In genomic region chr16:1941924-1942809, GRCh38 we compare ENCODE assay signal across 6 cellular contexts. TPM values are rescaled to one million over a fixed set of nuclear protein-coding genes. Genes with fewer than 3 reads are reported as not detected.
DNase-seq lines count a peak whose midpoint lies in the region; ATAC-seq, FAIRE-seq and TF ChIP-seq lines count a peak whose summit lies in the region.

No MANE protein-coding gene starts in this region.

- no peaks in the 10 kb centered on the region for H3K36me3 Mint-ChIP-seq in IgD-negative memory B cell
- no peaks in the 10 kb centered on the region for H3K36me3 Mint-ChIP-seq in natural killer cell treated with Interleukin-12 subunit alpha and Interleukin-12 subunit beta and Interleukin-15 and Interleukin-18, amount 100 ng/mL, for 72 hours

- no peak for TF ChIP-seq POLR2A in K562 (conservative IDR thresholded peaks at IDR 0.05)

- no peak for TF ChIP-seq CTCF in K562 (IDR thresholded peaks at IDR 0.05 in 2 of 3, conservative IDR thresholded peaks at IDR 0.05 in 1 of 3; ENCODE audit: insufficient read depth in 2 of 3, low read depth in 1 of 3, low read length in 3 of 3)
- no peak for TF ChIP-seq CTCF in GM13977 (IDR thresholded peaks at IDR 0.05; ENCODE audit: extremely low read depth, insufficient read depth, missing control alignments)

- TF ChIP-seq RAD21 in K562 (CRISPR knock-in tag; conservative IDR thresholded peaks at IDR 0.05 in 1 of 2, IDR thresholded peaks at IDR 0.05 in 1 of 2), result no peak

- 8% methylated on average over 17 of the region's 17 CpGs for whole genome bisulfite sequencing in K562 (ENCODE audit: insufficient coverage, low coverage, missing lambda C conversion rate)

- H3K4me3 ChIP-seq in K562, result peak overlapping the region; percentile 78

- peaks cover 2 to 7% (median 5%) of the 10 kb centered on the region in 3 donors for H3K4me1 Mint-ChIP-seq in IgD-negative memory B cell
- H3K4me1 Mint-ChIP-seq in natural killer cell treated with Interleukin-12 subunit alpha and Interleukin-12 subunit beta and Interleukin-15 and Interleukin-18, amount 100 ng/mL, for 72 hours (ENCODE audit: low read depth in 2 of 2), result peaks cover 13 to 23% of the 10 kb centered on the region in 2 donors

- H3K27ac Mint-ChIP-seq in IgD-negative memory B cell, result peak overlapping the region in 1 of 3 donors; percentile 67
- peak overlapping the region; percentile 77 to 88 for H3K27ac Mint-ChIP-seq in natural killer cell treated with Interleukin-12 subunit alpha and Interleukin-12 subunit beta and Interleukin-15 and Interleukin-18, amount 100 ng/mL, for 72 hours

- H4K20me1 ChIP-seq in K562 (replicated peaks; ENCODE audit: control insufficient read depth, insufficient read depth, low read length), result peaks cover 7% of the 10 kb centered on the region

- ATAC-seq in K562 (peak; percentile 34), GM19455 (IDR thresholded peaks at IDR 0.05; ENCODE audit: unreplicated experiment) (no peak)
- no peak for ATAC-seq in natural killer cell treated with Interleukin-12 subunit alpha and Interleukin-12 subunit beta and Interleukin-15 and Interleukin-18, amount 100 ng/mL, for 72 hours

- peaks cover 20% of the 10 kb centered on the region for H3K79me2 ChIP-seq in K562 (ENCODE audit: control insufficient read depth, insufficient read depth, low read length)

- CTCF ChIA-PET in K562 (lab: Yijun Ruan, JAX; ENCODE audit: low intra/inter-chr PET ratio), result no interaction called here

- peak overlapping the region; percentile 63 to 91 for H3K9ac ChIP-seq in K562 (ENCODE audit: insufficient read depth in 1 of 2, low read depth in 2 of 2, low read length in 2 of 2)

- TF ChIP-seq EP300 in K562 (IDR thresholded peaks at IDR 0.05; ENCODE audit: low read length), result peak; percentile 53

- FAIRE-seq in K562 (lab: Jason Lieb, UNC), result peak; percentile 59

- H3K36me3 ChIP-seq in K562 (ENCODE audit: control insufficient read depth, insufficient read depth, low read length), result peaks cover 34% of the 10 kb centered on the region; the same call in 2 of the 3 replicates

- BruUV-seq in K562 (replicated peaks; lab: Mats Ljungman, UMichigan), result TSS peak; percentile 77

- H3K4me1 ChIP-seq in K562 (replicated peaks in 1 of 2; ENCODE audit: control insufficient read depth in 2 of 2, insufficient read depth in 2 of 2, low read length in 2 of 2), result peaks cover 29 to 74% of the 10 kb centered on the region in 2 experiments

- no peaks in the 10 kb centered on the region for H3K27me3 ChIP-seq in K562 (ENCODE audit: control insufficient read depth in 2 of 2, insufficient read depth in 2 of 2, low read length in 2 of 2)

- in situ Hi-C loops in K562 (cut with MboI), result no loop called here
- in situ Hi-C loops in GM13977 (cut with MboI; ENCODE audit: low pct_unique_long_range_greater_than_20kb, low sequenced_read_pairs, unreplicated experiment), result no loop called here

- H3K27me3 Mint-ChIP-seq in IgD-negative memory B cell, result no peaks in the 10 kb centered on the region
- H3K27me3 Mint-ChIP-seq in natural killer cell treated with Interleukin-12 subunit alpha and Interleukin-12 subunit beta and Interleukin-15 and Interleukin-18, amount 100 ng/mL, for 72 hours, result no peaks in the 10 kb centered on the region

- intact Hi-C loops in K562 (cut with micrococcal nuclease), result loop anchor here (2.0 kb wide), 1 partner anchor 23 kb away; the partner anchor contains the start of gene RPS2

- DNase-seq in K562 (ENCODE audit: extremely low read depth in 1 of 4, low spot score in 3 of 4) (peak; percentile 38 to 85 (median 58)), DMS 273 (lab: John Stamatoyannopoulos, UW; ENCODE audit: unreplicated experiment) (no peak), GM13977 (ENCODE audit: low spot score) (no peak)
- DNase-seq in natural killer cell treated with Interleukin-12 subunit alpha and Interleukin-12 subunit beta and Interleukin-15 and Interleukin-18, amount 100 ng/mL, for 72 hours (ENCODE audit: low spot score), result no peak

- peaks cover 8% of the 10 kb centered on the region for H3K9me1 ChIP-seq in K562 (ENCODE audit: control insufficient read depth, insufficient read depth, low read length)

- H2AFZ ChIP-seq in K562 (ENCODE audit: low read depth, low read length), result peak overlapping the region; percentile 75

- POLR2A ChIA-PET in K562 (lab: Yijun Ruan, JAX), result interaction anchor here (1.0 to 1.5 kb wide), 6 partner anchors 10 to 212 kb away, joined by 3 to 7 read pairs (median 4); partner anchors contain the start of genes EME2, MRPS34 and RPS2

- H3K4me2 ChIP-seq in K562 (ENCODE audit: insufficient read depth, low read length), result peak overlapping the region; percentile 84

- H3K4me3 Mint-ChIP-seq in IgD-negative memory B cell, result peak overlapping the region; percentile 88 to 94 (median 93)
- H3K4me3 Mint-ChIP-seq in natural killer cell treated with Interleukin-12 subunit alpha and Interleukin-12 subunit beta and Interleukin-15 and Interleukin-18, amount 100 ng/mL, for 72 hours, result peak overlapping the region; percentile 87

- H3K9me3 Mint-ChIP-seq in IgD-negative memory B cell, result peaks cover 0 to 1% (median 0%) of the 10 kb centered on the region in 3 donors
- no peaks in the 10 kb centered on the region for H3K9me3 Mint-ChIP-seq in natural killer cell treated with Interleukin-12 subunit alpha and Interleukin-12 subunit beta and Interleukin-15 and Interleukin-18, amount 100 ng/mL, for 72 hours

- H3K9me3 ChIP-seq in K562 (replicated peaks; ENCODE audit: control insufficient read depth, insufficient read depth, low read depth, low read length), result no peaks in the 10 kb centered on the region

- H3K27ac ChIP-seq in K562 (ENCODE audit: extremely low read depth, low read depth, low read length), result peak overlapping the region; percentile 51

RNA-seq across cellular contexts. Expression of gene MSRB1, which starts 0.8 kb away (rescaled TPM):
- polyA plus RNA-seq in IgD-negative memory B cell, result 17.2 TPM
- 12.4 and 30.9 TPM in 2 replicates for total RNA-seq in K562 (2011; cell fraction: chromatin; rRNA removed; ENCODE audit: low replicate concordance)
- total RNA-seq in K562 (2011; cell fraction: nucleolus; rRNA removed), result 33.7 and 34.3 TPM in 2 replicates
- total RNA-seq in K562 (2011; cell fraction: nucleoplasm; rRNA removed), result 21.2 and 21.5 TPM in 2 replicates
- 21.3 and 24.6 TPM in 2 replicates for total RNA-seq in K562 (2014; rRNA removed)
- total RNA-seq in K562 (2014; rRNA removed; fragmentation: Illumina TruSeq; extraction: Trizol), result 7.6 and 10.0 TPM in 2 replicates
- 22.6 and 25.7 TPM in 2 replicates for total RNA-seq in K562 (2015; rRNA removed; fragmentation: Illumina TruSeq; extraction: Trizol)
- 28.6 and 29.5 TPM in 2 replicates for total RNA-seq in K562 (2021)
- 33.7 and 38.5 TPM in 2 replicates for polyA plus RNA-seq in K562 (2011; rRNA removed)
- 47.8 and 79.5 TPM in 2 replicates for polyA plus RNA-seq in K562 (2011; cell fraction: cytosol; rRNA removed)
- 23.0 and 23.2 TPM in 2 replicates for polyA plus RNA-seq in K562 (2011; cell fraction: nucleus; rRNA removed)
- 41.0 and 47.9 TPM in 2 replicates for polyA plus RNA-seq in K562 (2012)
- 30.7 and 32.4 TPM in 2 replicates for polyA plus RNA-seq in K562 (2014; fragmentation: Illumina TruSeq; extraction: Trizol)
- 10 to 100 TPM in 1 of 2 experiments, 1 to 10 TPM in 1; 5.4 to 15.3 TPM for polyA plus RNA-seq in K562 (2014; fragmentation: Nextera tagmentation; extraction: Ambion mirVana)
- polyA plus RNA-seq in K562 (2014; rRNA removed), result 31.8 and 39.6 TPM in 2 replicates
- polyA minus RNA-seq in K562 (2011; rRNA and poly(A)+ RNA removed), result 18.6 and 23.6 TPM in 2 replicates
- 15.5 and 22.4 TPM in 2 replicates for polyA minus RNA-seq in K562 (2011; cell fraction: cytosol; rRNA and poly(A)+ RNA removed)
- 13.5 and 23.2 TPM in 2 replicates for polyA minus RNA-seq in K562 (2011; cell fraction: nucleus; rRNA and poly(A)+ RNA removed)
- 10 to 100 TPM; 24.3 to 24.7 TPM for total RNA-seq in natural killer cell treated with Interleukin-12 subunit alpha and Interleukin-12 subunit beta and Interleukin-15 and Interleukin-18, amount 100 ng/mL, for 72 hours

RNA-seq across cellular contexts. Expression of gene RPL3L, which starts 12.3 kb away (rescaled TPM):
- polyA plus RNA-seq in IgD-negative memory B cell, result not detected
- total RNA-seq in K562 (2011; cell fraction: chromatin; rRNA removed; ENCODE audit: low replicate concordance), result 0.58 TPM in 1 of 2 replicates, not detected in the other
- 1.6 and 1.8 TPM in 2 replicates for total RNA-seq in K562 (2011; cell fraction: nucleolus; rRNA removed)
- total RNA-seq in K562 (2011; cell fraction: nucleoplasm; rRNA removed), result 1.4 TPM in 1 of 2 replicates, not detected in the other
- 0.33 TPM in 1 of 2 replicates, not detected in the other for total RNA-seq in K562 (2014; rRNA removed)
- total RNA-seq in K562 (2014; rRNA removed; fragmentation: Illumina TruSeq; extraction: Trizol), result 0.58 and 0.64 TPM in 2 replicates
- total RNA-seq in K562 (2015; rRNA removed; fragmentation: Illumina TruSeq; extraction: Trizol), result 0.38 and 0.51 TPM in 2 replicates
- 0.58 and 0.86 TPM in 2 replicates for total RNA-seq in K562 (2021)
- 0.09 and 0.11 TPM in 2 replicates for polyA plus RNA-seq in K562 (2011; rRNA removed)
- polyA plus RNA-seq in K562 (2011; cell fraction: cytosol; rRNA removed), result 0.03 TPM in 1 of 2 replicates, not detected in the other
- polyA plus RNA-seq in K562 (2011; cell fraction: nucleus; rRNA removed), result 0.64 and 0.84 TPM in 2 replicates
- polyA plus RNA-seq in K562 (2012), result 0.13 and 0.24 TPM in 2 replicates
- 0.10 TPM in 1 of 2 replicates, not detected in the other for polyA plus RNA-seq in K562 (2014; fragmentation: Illumina TruSeq; extraction: Trizol)
- under 1 TPM; 0.04 TPM for polyA plus RNA-seq in K562 (2014; fragmentation: Nextera tagmentation; extraction: Ambion mirVana)
- polyA plus RNA-seq in K562 (2014; rRNA removed), result 0.08 TPM in 1 of 2 replicates, not detected in the other
- 0.49 and 0.60 TPM in 2 replicates for polyA minus RNA-seq in K562 (2011; rRNA and poly(A)+ RNA removed)
- polyA minus RNA-seq in K562 (2011; cell fraction: cytosol; rRNA and poly(A)+ RNA removed), result not detected in 2 replicates
- 1.8 and 1.9 TPM in 2 replicates for polyA minus RNA-seq in K562 (2011; cell fraction: nucleus; rRNA and poly(A)+ RNA removed)
- 1 to 10 TPM in 1 of 2 donors, not detected in 1; 1.5 TPM for total RNA-seq in natural killer cell treated with Interleukin-12 subunit alpha and Interleukin-12 subunit beta and Interleukin-15 and Interleukin-18, amount 100 ng/mL, for 72 hours

RNA-seq across cellular contexts. Expression of gene NDUFB10, which starts 17.2 kb away (rescaled TPM):
- polyA plus RNA-seq in IgD-negative memory B cell (204 TPM), K562 (2011; rRNA removed) (69.3 and 98.6 TPM in 2 replicates), K562 (2014; fragmentation: Illumina TruSeq; extraction: Trizol) (161 and 217 TPM in 2 replicates), K562 (2014; fragmentation: Nextera tagmentation; extraction: Ambion mirVana) (100 to 1,000 TPM in 1 of 2 experiments, 10 to 100 TPM in 1; 81.5 to 101 TPM), K562 (2014; rRNA removed) (294 and 372 TPM in 2 replicates)
- total RNA-seq in K562 (2011; cell fraction: chromatin; rRNA removed; ENCODE audit: low replicate concordance), result 23.1 and 36.2 TPM in 2 replicates
- total RNA-seq in K562 (2011; cell fraction: nucleolus; rRNA removed), result 30.7 and 34.7 TPM in 2 replicates
- total RNA-seq in K562 (2011; cell fraction: nucleoplasm; rRNA removed), result 29.8 and 36.9 TPM in 2 replicates
- total RNA-seq in K562 (2014; rRNA removed) (527 and 595 TPM in 2 replicates), K562 (2014; rRNA removed; fragmentation: Illumina TruSeq; extraction: Trizol) (134 and 149 TPM in 2 replicates), K562 (2015; rRNA removed; fragmentation: Illumina TruSeq; extraction: Trizol) (228 and 241 TPM in 2 replicates), K562 (2021) (239 and 265 TPM in 2 replicates)
- 131 and 284 TPM in 2 replicates for polyA plus RNA-seq in K562 (2011; cell fraction: cytosol; rRNA removed)
- polyA plus RNA-seq in K562 (2011; cell fraction: nucleus; rRNA removed), result 120 and 169 TPM in 2 replicates
- polyA plus RNA-seq in K562 (2012), result 158 and 278 TPM in 2 replicates
- polyA minus RNA-seq in K562 (2011; rRNA and poly(A)+ RNA removed), result 104 and 114 TPM in 2 replicates
- polyA minus RNA-seq in K562 (2011; cell fraction: cytosol; rRNA and poly(A)+ RNA removed), result 172 and 191 TPM in 2 replicates
- 14.4 and 25.9 TPM in 2 replicates for polyA minus RNA-seq in K562 (2011; cell fraction: nucleus; rRNA and poly(A)+ RNA removed)
- total RNA-seq in natural killer cell treated with Interleukin-12 subunit alpha and Interleukin-12 subunit beta and Interleukin-15 and Interleukin-18, amount 100 ng/mL, for 72 hours, result 100 to 1,000 TPM in 1 of 2 donors, 10 to 100 TPM in 1; 95.0 to 103 TPM

RNA-seq across cellular contexts. Expression of gene RPS2, which starts 22.5 kb away (rescaled TPM):
- polyA plus RNA-seq in IgD-negative memory B cell, result 6,339 TPM
- 390 and 1,103 TPM in 2 replicates for total RNA-seq in K562 (2011; cell fraction: chromatin; rRNA removed; ENCODE audit: low replicate concordance)
- total RNA-seq in K562 (2011; cell fraction: nucleolus; rRNA removed), result 1,659 and 1,855 TPM in 2 replicates
- total RNA-seq in K562 (2011; cell fraction: nucleoplasm; rRNA removed), result 1,433 and 3,279 TPM in 2 replicates
- 4,179 and 5,605 TPM in 2 replicates for total RNA-seq in K562 (2014; rRNA removed)
- total RNA-seq in K562 (2014; rRNA removed; fragmentation: Illumina TruSeq; extraction: Trizol), result 1,866 and 2,148 TPM in 2 replicates
- 3,793 and 3,917 TPM in 2 replicates for total RNA-seq in K562 (2015; rRNA removed; fragmentation: Illumina TruSeq; extraction: Trizol)
- total RNA-seq in K562 (2021), result 4,794 and 4,832 TPM in 2 replicates
- polyA plus RNA-seq in K562 (2011; rRNA removed), result 4,170 and 6,521 TPM in 2 replicates
- 12,880 and 20,303 TPM in 2 replicates for polyA plus RNA-seq in K562 (2011; cell fraction: cytosol; rRNA removed)
- polyA plus RNA-seq in K562 (2011; cell fraction: nucleus; rRNA removed), result 3,908 and 4,185 TPM in 2 replicates
- 4,897 and 8,104 TPM in 2 replicates for polyA plus RNA-seq in K562 (2012)
- polyA plus RNA-seq in K562 (2014; fragmentation: Illumina TruSeq; extraction: Trizol), result 3,709 and 6,295 TPM in 2 replicates
- polyA plus RNA-seq in K562 (2014; fragmentation: Nextera tagmentation; extraction: Ambion mirVana), result 1,000 to 10,000 TPM in 1 of 2 experiments, 100 to 1,000 TPM in 1; 834 to 1,305 TPM
- 4,774 and 5,288 TPM in 2 replicates for polyA plus RNA-seq in K562 (2014; rRNA removed)
- polyA minus RNA-seq in K562 (2011; rRNA and poly(A)+ RNA removed), result 2,028 and 2,480 TPM in 2 replicates
- polyA minus RNA-seq in K562 (2011; cell fraction: cytosol; rRNA and poly(A)+ RNA removed), result 3,586 and 4,552 TPM in 2 replicates
- polyA minus RNA-seq in K562 (2011; cell fraction: nucleus; rRNA and poly(A)+ RNA removed), result 605 and 1,049 TPM in 2 replicates
- total RNA-seq in natural killer cell treated with Interleukin-12 subunit alpha and Interleukin-12 subunit beta and Interleukin-15 and Interleukin-18, amount 100 ng/mL, for 72 hours, result 1,000 to 10,000 TPM; 2,056 to 2,952 TPM

RNA-seq across cellular contexts. Expression of gene HS3ST6, which starts 24.0 kb away (rescaled TPM):
- polyA plus RNA-seq in IgD-negative memory B cell, result not detected
- total RNA-seq in K562 (2011; cell fraction: chromatin; rRNA removed; ENCODE audit: low replicate concordance), result not detected in 2 replicates
- total RNA-seq in K562 (2011; cell fraction: nucleolus; rRNA removed), result not detected in 2 replicates
- not detected in 2 replicates for total RNA-seq in K562 (2011; cell fraction: nucleoplasm; rRNA removed)
- total RNA-seq in K562 (2014; rRNA removed), result not detected in 2 replicates
- not detected in 2 replicates for total RNA-seq in K562 (2014; rRNA removed; fragmentation: Illumina TruSeq; extraction: Trizol)
- not detected in 2 replicates for total RNA-seq in K562 (2015; rRNA removed; fragmentation: Illumina TruSeq; extraction: Trizol)
- not detected in 2 replicates for total RNA-seq in K562 (2021)
- polyA plus RNA-seq in K562 (2011; rRNA removed), result not detected in 2 replicates
- polyA plus RNA-seq in K562 (2011; cell fraction: cytosol; rRNA removed), result not detected in 2 replicates
- not detected in 2 replicates for polyA plus RNA-seq in K562 (2011; cell fraction: nucleus; rRNA removed)
- polyA plus RNA-seq in K562 (2012), result not detected in 2 replicates
- not detected in 2 replicates for polyA plus RNA-seq in K562 (2014; fragmentation: Illumina TruSeq; extraction: Trizol)
- polyA plus RNA-seq in K562 (2014; fragmentation: Nextera tagmentation; extraction: Ambion mirVana), result not detected
- polyA plus RNA-seq in K562 (2014; rRNA removed), result not detected in 2 replicates
- polyA minus RNA-seq in K562 (2011; rRNA and poly(A)+ RNA removed), result not detected in 2 replicates
- not detected in 2 replicates for polyA minus RNA-seq in K562 (2011; cell fraction: cytosol; rRNA and poly(A)+ RNA removed)
- polyA minus RNA-seq in K562 (2011; cell fraction: nucleus; rRNA and poly(A)+ RNA removed), result not detected in 2 replicates
- total RNA-seq in natural killer cell treated with Interleukin-12 subunit alpha and Interleukin-12 subunit beta and Interleukin-15 and Interleukin-18, amount 100 ng/mL, for 72 hours, result not detected

Comparison
In these comparisons a context has a peak if more than half of its experiments do, and no peak if none do; other contexts are left out.
1. DNase-seq: peak in K562 (4 of 4); none in natural killer cell treated with Interleukin-12 subunit alpha and Interleukin-12 subunit beta and Interleukin-15 and Interleukin-18, amount 100 ng/mL, for 72 hours (single experiment), DMS 273 (single experiment) and GM13977 (single experiment).